30 cellular contexts compared by ENCODE assay signal in genomic region chr19:18312021-18312534, GRCh38. TPM values are rescaled to one million over a fixed set of nuclear protein-coding genes. Genes with fewer than 3 reads are reported as not detected.
DNase-seq lines count a peak whose midpoint lies in the region; ATAC-seq and TF ChIP-seq lines count a peak whose summit lies in the region.
"Had no signal": no experiment of that assay in that cellular context is flagged by ENCODE, and none has a peak within 500 bp of the region (broad histone marks: within the 10 kb centered on the region; RNA-seq: fewer than 3 reads in every experiment).

No MANE protein-coding gene starts in this region.

- H3K27me3 ChIP-seq in cardiac muscle cell, result no peaks in the 10 kb centered on the region
- no peaks in the 10 kb centered on the region for H3K27me3 ChIP-seq in heart left ventricle
- no peaks in the 10 kb centered on the region for H3K27me3 ChIP-seq in body of pancreas
- H3K27me3 ChIP-seq in muscle layer of duodenum (ENCODE audit: low read depth, low read length), result no peaks in the 10 kb centered on the region
- H3K27me3 ChIP-seq: neutrophil, sigmoid colon had no signal

- DNase-seq in cardiac muscle cell (ENCODE audit: low read depth in 1 of 2, low spot score in 1 of 2), result no peak
- DNase-seq in heart left ventricle, result no peak
- peak in 2 of 4 donors; percentile 45 to 47 for DNase-seq in body of pancreas
- DNase-seq in ecto neural progenitor cell (ENCODE audit: low spot score), result no peak
- no peak for DNase-seq in Calu3
- no peak for DNase-seq in HuH-7.5 (ENCODE audit: low spot score)
- DNase-seq: activated CD4-positive, CD25-positive, alpha-beta regulatory T cell treated with anti-CD3 and anti-CD28 coated beads, Interleukin-2, amount 50 U/mL, for 72 hours; activated T-cell treated with anti-CD3 and anti-CD28 coated beads for 4 hours; amniotic stem cell; CD8-positive, alpha-beta memory T cell; erythroblast; Kasumi-1; left ventricle myocardium superior; MV-4-11; naive B cell; NCI-H1436; NCI-H2081 treated with DMSO at 0.1 percent for 48 hours; NCI-H345; NCI-H69; psoas muscle; SHP77 treated with DMSO at 0.1 percent for 48 hours; sigmoid colon; stimulated activated CD4-positive, alpha-beta T cell treated with anti-CD3 and anti-CD28 coated beads, Interleukin-4, amount 100 ng/mL, for 24 hours had no signal

- TF ChIP-seq POLR2A in heart left ventricle (IDR thresholded peaks at IDR 0.05) (no peak), body of pancreas (IDR thresholded peaks at IDR 0.05) (no peak)

- peaks cover 19% of the 10 kb centered on the region for H3K36me3 Mint-ChIP-seq in Calu3 (ENCODE audit: insufficient read depth, unreplicated experiment)
- H3K36me3 Mint-ChIP-seq: activated naive CD4-positive, alpha-beta T cell treated with anti-CD3 and anti-CD28 coated beads, Interleukin-2, amount 50 U/mL, for 24 hours; naive B cell had no signal

- H3K27me3 Mint-ChIP-seq in Calu3 (ENCODE audit: unreplicated experiment), result no peaks in the 10 kb centered on the region
- H3K27me3 Mint-ChIP-seq: activated naive CD4-positive, alpha-beta T cell treated with anti-CD3 and anti-CD28 coated beads, Interleukin-2, amount 50 U/mL, for 24 hours; CD8-positive, alpha-beta memory T cell; naive B cell had no signal

- no peaks in the 10 kb centered on the region for H3K9me3 Mint-ChIP-seq in Calu3 (ENCODE audit: low read depth, unreplicated experiment)
- H3K9me3 Mint-ChIP-seq: activated naive CD4-positive, alpha-beta T cell treated with anti-CD3 and anti-CD28 coated beads, Interleukin-2, amount 50 U/mL, for 24 hours; CD8-positive, alpha-beta memory T cell; naive B cell had no signal

- BruUV-seq in Calu3 (replicated peaks; lab: Mats Ljungman, UMichigan), result no TSS peak

- peak overlapping the region; percentile 64 for H3K27ac ChIP-seq in cardiac muscle cell
- no peak overlapping the region for H3K27ac ChIP-seq in heart left ventricle
- H3K27ac ChIP-seq in body of pancreas, result no peak overlapping the region
- peak overlapping the region; percentile 23 for H3K27ac ChIP-seq in muscle layer of duodenum (ENCODE audit: low read length)
- H3K27ac ChIP-seq: A549, HL-60, neutrophil, psoas muscle, sigmoid colon had no signal

- CTCF ChIA-PET in Calu3 (lab: Charles Lee), result no interaction called here

- ATAC-seq in heart left ventricle (no peak), body of pancreas (peak; percentile 42), GM19452 (IDR thresholded peaks at IDR 0.05; ENCODE audit: unreplicated experiment) (no peak)
- ATAC-seq: A549, left ventricle myocardium superior, psoas muscle had no signal

- H3K4me1 ChIP-seq in cardiac muscle cell (ENCODE audit: low read depth) (peaks cover 8% of the 10 kb centered on the region), heart left ventricle (peaks cover 0 to 13% (median 0%) of the 10 kb centered on the region in 12 donors), body of pancreas (peaks cover 10% of the 10 kb centered on the region), muscle layer of duodenum (ENCODE audit: control insufficient read depth in 1 of 2, insufficient read depth in 2 of 2, low read length in 2 of 2) (no peaks in the 10 kb centered on the region)
- H3K4me1 ChIP-seq: HAP-1 had no signal

- H3K4me3 ChIP-seq in cardiac muscle cell (no peak overlapping the region), heart left ventricle (no peak overlapping the region), body of pancreas (no peak overlapping the region), muscle layer of duodenum (ENCODE audit: low read depth in 1 of 2, low read length in 2 of 2) (no peak overlapping the region)
- H3K4me3 ChIP-seq: A549, HAP-1, psoas muscle, sigmoid colon had no signal

- H3K36me3 ChIP-seq in cardiac muscle cell, result peaks cover 9% of the 10 kb centered on the region
- H3K36me3 ChIP-seq in heart left ventricle, result peaks cover 0 to 77% (median 20%) of the 10 kb centered on the region in 9 donors
- H3K36me3 ChIP-seq in body of pancreas (replicated peaks in 1 of 2; ENCODE audit: insufficient read depth in 1 of 2, low read depth in 2 of 2), result peaks cover 0 to 2% of the 10 kb centered on the region in 2 donors
- H3K36me3 ChIP-seq in muscle layer of duodenum (ENCODE audit: control insufficient read depth in 1 of 2, insufficient read depth in 2 of 2, low read length in 2 of 2), result peaks cover 5 to 34% of the 10 kb centered on the region in 2 donors

- H3K4me3 Mint-ChIP-seq in Calu3 (ENCODE audit: low read depth, unreplicated experiment), result no peak overlapping the region
- H3K4me3 Mint-ChIP-seq: activated naive CD4-positive, alpha-beta T cell treated with anti-CD3 and anti-CD28 coated beads, Interleukin-2, amount 50 U/mL, for 24 hours; CD8-positive, alpha-beta memory T cell had no signal

- 89 to 91% (median 90%) methylated on average over 8 to 12 of the region's 12 CpGs for WGBS in heart left ventricle, 4 donors
- WGBS in body of pancreas, 2 donors, result 76% methylated on average over 11 of the region's 12 CpGs; no CpG with 5 or more reads in 1 of the 2 donors

- H3K4me1 Mint-ChIP-seq in Calu3 (ENCODE audit: low read depth, unreplicated experiment), result no peaks in the 10 kb centered on the region

- H3K9me3 ChIP-seq in cardiac muscle cell (ENCODE audit: low read depth) (no peaks in the 10 kb centered on the region), heart left ventricle (no peaks in the 10 kb centered on the region), body of pancreas (no peaks in the 10 kb centered on the region), muscle layer of duodenum (ENCODE audit: control insufficient read depth in 1 of 2, low read length in 2 of 2) (no peaks in the 10 kb centered on the region)
- H3K9me3 ChIP-seq: A549, HAP-1, neutrophil, psoas muscle, sigmoid colon had no signal

- TF ChIP-seq CTCF in cardiac muscle cell (IDR thresholded peaks at IDR 0.05; ENCODE audit: low read depth, low read length), result no peak
- no peak for TF ChIP-seq CTCF in heart left ventricle (IDR thresholded peaks at IDR 0.05)
- no peak for TF ChIP-seq CTCF in body of pancreas (IDR thresholded peaks at IDR 0.05)
- TF ChIP-seq CTCF in Calu3 (IDR thresholded peaks at IDR 0.05; ENCODE audit: unreplicated experiment), result no peak

- no peak overlapping the region for H3K27ac Mint-ChIP-seq in Calu3 (ENCODE audit: unreplicated experiment)
- H3K27ac Mint-ChIP-seq: activated naive CD4-positive, alpha-beta T cell treated with anti-CD3 and anti-CD28 coated beads, Interleukin-2, amount 50 U/mL, for 24 hours had no signal

- intact Hi-C loops in heart left ventricle (cut with DNase I), result no loop called here
- intact Hi-C loops in body of pancreas (cut with DNase I), result no loop called here
- intact Hi-C loops in Calu3 (cut with micrococcal nuclease; ENCODE audit: unreplicated experiment), result no loop called here

RNA-seq across cellular contexts. Expression of gene LSM4, which starts 10.8 kb away (rescaled TPM):
- 446 and 493 TPM in 2 replicates for total RNA-seq in cardiac muscle cell
- polyA plus RNA-seq in cardiac muscle cell, result 418 and 422 TPM in 2 replicates
- 100 to 1,000 TPM in 5 of 9 donors, 10 to 100 TPM in 4; 65.8 to 167 (median 101) TPM for total RNA-seq in heart left ventricle
- polyA plus RNA-seq in heart left ventricle, result 100 to 1,000 TPM; 127 to 171 TPM
- 10 to 100 TPM; 45.7 to 94.6 TPM for total RNA-seq in body of pancreas
- total RNA-seq in Calu3 (2022), result 111 and 115 TPM in 2 replicates

RNA-seq across cellular contexts. Expression of gene PGPEP1, which starts 28.3 kb away (rescaled TPM):
- 19.6 and 19.7 TPM in 2 replicates for total RNA-seq in cardiac muscle cell
- 12.9 and 14.0 TPM in 2 replicates for polyA plus RNA-seq in cardiac muscle cell
- total RNA-seq in heart left ventricle, result 10 to 100 TPM; 22.5 to 58.6 (median 44.6) TPM
- polyA plus RNA-seq in heart left ventricle, result 10 to 100 TPM; 26.7 to 31.8 TPM
- total RNA-seq in body of pancreas, result 10 to 100 TPM; 22.1 to 37.6 TPM
- 27.9 and 42.0 TPM in 2 replicates for total RNA-seq in Calu3 (2022)

RNA-seq across cellular contexts. Expression of gene JUND, which starts 30.7 kb away (rescaled TPM):
- total RNA-seq in cardiac muscle cell (430 and 496 TPM in 2 replicates), heart left ventricle (100 to 1,000 TPM in 7 of 9 donors, 10 to 100 TPM in 2; 80.2 to 352 (median 137) TPM), body of pancreas (100 to 1,000 TPM; 250 to 607 TPM), Calu3 (2022) (44.9 and 60.9 TPM in 2 replicates)
- polyA plus RNA-seq in cardiac muscle cell (262 and 265 TPM in 2 replicates), heart left ventricle (100 to 1,000 TPM; 114 to 236 TPM)

RNA-seq across cellular contexts. Expression of gene IQCN, which starts 37.8 kb away (rescaled TPM):
- 2.3 and 3.2 TPM in 2 replicates for total RNA-seq in cardiac muscle cell
- polyA plus RNA-seq in cardiac muscle cell, result 0.38 and 0.72 TPM in 2 replicates
- 1 to 10 TPM in 4 of 9 donors, under 1 TPM in 5; 0.24 to 2.4 (median 0.75) TPM for total RNA-seq in heart left ventricle
- 1 to 10 TPM in 1 of 2 donors, under 1 TPM in 1; 0.28 to 2.8 TPM for polyA plus RNA-seq in heart left ventricle
- total RNA-seq in body of pancreas, result 1 to 10 TPM; 5.6 to 7.0 TPM
- total RNA-seq in Calu3 (2022), result 1.5 and 1.6 TPM in 2 replicates

Comparison
In these comparisons a context has a peak if more than half of its experiments do, and no peak if none do; other contexts are left out.
1. H3K27ac ChIP-seq: peak in cardiac muscle cell (single experiment) and muscle layer of duodenum (single experiment); none in heart left ventricle (0 of 12) and body of pancreas (0 of 4).